Comparison of ENCODE assay signal across 16 cellular contexts in the genomic region with DNA sequence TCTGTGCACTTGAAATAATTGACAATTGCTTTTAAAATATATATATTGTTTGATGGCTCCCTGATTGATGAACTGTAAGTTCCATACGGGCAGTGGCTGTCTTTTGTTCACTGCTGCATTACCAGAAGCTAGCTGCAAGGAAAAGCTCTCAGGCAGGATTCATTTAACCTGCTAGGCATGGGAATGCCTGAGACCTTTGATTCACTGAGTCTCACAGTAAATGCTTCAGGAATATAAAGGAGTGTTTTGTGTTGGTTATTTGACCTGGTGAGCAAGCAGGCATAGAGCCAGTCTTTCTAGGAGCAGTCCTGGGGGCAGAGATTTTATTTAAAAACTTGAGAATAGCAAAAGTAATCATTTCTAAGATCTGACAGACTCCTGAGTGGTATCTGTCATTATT.
"Had no signal": no experiment of that assay in that cellular context is flagged by ENCODE, and none has a peak within 500 bp of the region (broad histone marks: within the 10 kb centered on the region; RNA-seq: fewer than 3 reads in every experiment).

No MANE protein-coding gene starts in this region.

- H3K9me3 ChIP-seq: gastroesophageal sphincter, heart right ventricle, thyroid gland had no signal

- ATAC-seq: activated CD4-positive, CD25-positive, alpha-beta regulatory T cell treated with anti-CD3 and anti-CD28 coated beads, Interleukin-2, amount 50 U/mL, for 24 hours; activated naive CD8-positive, alpha-beta T cell treated with anti-CD3 and anti-CD28 coated beads, Interleukin-2, amount 50 U/mL, for 24 hours; gastroesophageal sphincter; heart right ventricle; left lobe of liver; naive thymus-derived CD4-positive, alpha-beta T cell; stimulated activated naive B cell treated with anti-CD40 and anti-IgM and Interleukin-4, amounts not matched to agents 10 μg/mL and 1 μg/mL and 100 μg/mL, for 72 hours had no signal

- H3K36me3 ChIP-seq: gastroesophageal sphincter, heart right ventricle, thyroid gland had no signal

- H3K27me3 Mint-ChIP-seq: activated naive CD8-positive, alpha-beta T cell treated with anti-CD3 and anti-CD28 coated beads, Interleukin-2, amount 50 U/mL, for 24 hours; naive thymus-derived CD4-positive, alpha-beta T cell; stimulated activated naive B cell treated with anti-CD40 and anti-IgM and Interleukin-4, amounts not matched to agents 10 μg/mL and 1 μg/mL and 100 μg/mL, for 72 hours had no signal

- H3K9me3 Mint-ChIP-seq: activated naive CD4-positive, alpha-beta T cell treated with anti-CD3 and anti-CD28 coated beads for 36 hours; activated naive CD8-positive, alpha-beta T cell treated with anti-CD3 and anti-CD28 coated beads, Interleukin-2, amount 50 U/mL, for 24 hours; activated T-helper 2 cell treated with anti-CD3 and anti-CD28 coated beads, Interferon-gamma antibody, Interleukin-2, Interleukin-4, amounts not matched to agents 10 μg/mL and 5 μg/mL and 100 μg/mL, durations not matched to agents 14 hours and 24 hours and 36 hours had no signal

- H3K4me3 ChIP-seq: gastroesophageal sphincter, heart right ventricle, thyroid gland had no signal

- DNase-seq: activated CD4-positive, alpha-beta T cell treated with anti-CD3 and anti-CD28 coated beads, Interleukin-2, amount 50 U/mL, for 1 hour; activated naive CD4-positive, alpha-beta T cell treated with anti-CD3 and anti-CD28 coated beads for 36 hours; activated naive CD8-positive, alpha-beta T cell treated with anti-CD3 and anti-CD28 coated beads, Interleukin-2, amount 50 U/mL, for 24 hours; aorta; caudate nucleus; heart right ventricle; naive thymus-derived CD4-positive, alpha-beta T cell; retina; stimulated activated CD4-positive, alpha-beta T cell treated with anti-CD3 and anti-CD28 coated beads, Interleukin-15, amount 100 ng/mL, for 24 hours; stimulated activated CD4-positive, alpha-beta T cell treated with anti-CD3 and anti-CD28 coated beads, Interleukin-4, amount 100 ng/mL, for 1 hour; stimulated activated naive B cell treated with anti-CD40 and anti-IgM and Interleukin-4, amounts not matched to agents 10 μg/mL and 1 μg/mL and 100 μg/mL, for 72 hours; thyroid gland had no signal

- H3K36me3 Mint-ChIP-seq: stimulated activated naive B cell treated with anti-CD40 and anti-IgM and Interleukin-4, amounts not matched to agents 10 μg/mL and 1 μg/mL and 100 μg/mL, for 72 hours had no signal

- H3K27ac ChIP-seq: gastroesophageal sphincter, heart right ventricle, thyroid gland had no signal

- H3K4me1 ChIP-seq: gastroesophageal sphincter, heart right ventricle, thyroid gland had no signal

- H3K27me3 ChIP-seq: gastroesophageal sphincter, heart right ventricle, thyroid gland had no signal

- H3K4me3 Mint-ChIP-seq: activated naive CD4-positive, alpha-beta T cell treated with anti-CD3 and anti-CD28 coated beads for 36 hours; activated naive CD8-positive, alpha-beta T cell treated with anti-CD3 and anti-CD28 coated beads, Interleukin-2, amount 50 U/mL, for 24 hours; naive thymus-derived CD4-positive, alpha-beta T cell; stimulated activated naive B cell treated with anti-CD40 and anti-IgM and Interleukin-4, amounts not matched to agents 10 μg/mL and 1 μg/mL and 100 μg/mL, for 72 hours had no signal

- H3K27ac Mint-ChIP-seq: activated naive CD4-positive, alpha-beta T cell treated with anti-CD3 and anti-CD28 coated beads for 36 hours; activated naive CD8-positive, alpha-beta T cell treated with anti-CD3 and anti-CD28 coated beads, Interleukin-2, amount 50 U/mL, for 24 hours; activated T-helper 2 cell treated with anti-CD3 and anti-CD28 coated beads, Interferon-gamma antibody, Interleukin-2, Interleukin-4, amounts not matched to agents 10 μg/mL and 5 μg/mL and 100 μg/mL, durations not matched to agents 14 hours and 24 hours and 36 hours; naive thymus-derived CD4-positive, alpha-beta T cell; stimulated activated naive B cell treated with anti-CD40 and anti-IgM and Interleukin-4, amounts not matched to agents 10 μg/mL and 1 μg/mL and 100 μg/mL, for 72 hours had no signal
